ENCODE assay signal across 9 cellular contexts in the genomic region with DNA sequence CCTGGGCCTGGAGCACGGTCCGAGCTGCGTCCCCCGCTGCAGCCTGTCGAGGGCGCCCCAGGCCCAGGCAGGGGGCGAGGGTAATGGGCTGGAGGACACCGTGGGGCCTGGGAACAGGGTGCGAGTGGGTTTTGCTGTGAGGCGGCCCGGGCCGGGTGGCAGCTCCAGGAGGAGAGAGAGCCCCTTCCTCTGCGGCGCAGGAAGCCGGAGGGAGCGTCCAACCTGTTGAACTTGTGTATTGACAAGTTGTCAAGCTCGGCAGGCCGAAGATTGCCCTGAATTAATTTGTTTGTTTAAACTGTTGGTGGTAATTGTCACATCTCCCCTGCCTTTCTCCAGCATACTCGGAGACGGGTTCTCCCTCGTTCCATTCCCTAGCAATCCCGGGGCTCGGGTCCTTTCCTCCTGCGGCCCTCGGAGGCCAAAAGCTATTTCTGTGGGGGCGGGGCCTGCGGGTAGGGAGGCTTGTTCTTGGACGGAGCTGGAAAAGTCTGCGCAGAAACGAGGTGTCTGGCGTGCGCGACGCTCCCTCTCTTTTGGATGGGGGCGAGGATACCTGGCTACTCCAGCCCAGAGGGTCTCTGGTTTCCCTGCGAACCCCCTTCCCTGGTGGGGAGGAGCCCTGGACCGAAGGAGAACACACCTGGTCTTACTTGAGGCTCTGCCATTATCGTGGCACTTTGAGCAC. TPM values are rescaled to one million over a fixed set of nuclear protein-coding genes. Genes with fewer than 3 reads are reported as not detected.
DNase-seq lines count a peak whose midpoint lies in the region; ATAC-seq, FAIRE-seq and TF ChIP-seq lines count a peak whose summit lies in the region.
"Had no signal": no experiment of that assay in that cellular context is flagged by ENCODE, and none has a peak within 500 bp of the region (broad histone marks: within the 10 kb centered on the region; RNA-seq: fewer than 3 reads in every experiment).

No MANE protein-coding gene starts in this region.

- H3K4ac ChIP-seq in mesendoderm (ENCODE audit: low read depth, low read length) = no peak overlapping the region

- H3K18ac ChIP-seq in mesendoderm (ENCODE audit: low read length) = no peak overlapping the region

- intact Hi-C loops in A673 (cut with micrococcal nuclease; ENCODE audit: unreplicated experiment) (no loop called here), ascending aorta (cut with DNase I) (no loop called here)

- no peak overlapping the region for H3K9ac ChIP-seq in mesendoderm (ENCODE audit: low read length)

- H2BK15ac ChIP-seq in mesendoderm (replicated peaks; ENCODE audit: low read depth) = no peak overlapping the region

- no peaks in the 10 kb centered on the region for H3K79me2 ChIP-seq in mesendoderm (ENCODE audit: control insufficient read depth, insufficient read depth, low read length)

- no peak for TF ChIP-seq POLR2A in GM12892 (IDR thresholded peaks at IDR 0.05; ENCODE audit: low read depth, low read length)

- H3K9me3 ChIP-seq in A673 (ENCODE audit: low read depth, low read length, poor library complexity, severe bottlenecking) (no peaks in the 10 kb centered on the region), ascending aorta (no peaks in the 10 kb centered on the region)

- H3K36me3 ChIP-seq in A673 (ENCODE audit: insufficient read depth, low read length, poor library complexity, severe bottlenecking) (no peaks in the 10 kb centered on the region), H7 (replicated peaks; ENCODE audit: control insufficient read depth, insufficient read depth, low read length) (no peaks in the 10 kb centered on the region), ascending aorta (no peaks in the 10 kb centered on the region), mesendoderm (ENCODE audit: control insufficient read depth, insufficient read depth, low read length) (no peaks in the 10 kb centered on the region)

- no peak overlapping the region for H2AK5ac ChIP-seq in mesendoderm (ENCODE audit: low read length)

- peak overlapping the region; percentile 57 for H3K4me2 ChIP-seq in mesendoderm (ENCODE audit: low read length)

- FAIRE-seq in GM12892 (lab: Jason Lieb, UNC) = no peak

- no peak overlapping the region for H3K56ac ChIP-seq in mesendoderm (ENCODE audit: low read length)

- H3K27ac ChIP-seq in A673 (ENCODE audit: low read depth, low read length, poor library complexity, severe bottlenecking) = no peak overlapping the region
- no peak overlapping the region for H3K27ac ChIP-seq in ascending aorta
- H3K27ac ChIP-seq in mesendoderm (ENCODE audit: low read depth, low read length) = no peak overlapping the region
- H3K27ac ChIP-seq: SK-N-MC had no signal

- no peak for ATAC-seq in HG02884 (IDR thresholded peaks at IDR 0.05; ENCODE audit: unreplicated experiment)

- peak; percentile 60 for TF ChIP-seq CTCF in A673 (conservative IDR thresholded peaks at IDR 0.05; ENCODE audit: low read depth, low read length)
- TF ChIP-seq CTCF in ascending aorta (IDR thresholded peaks at IDR 0.05) = no peak

- no peak overlapping the region for H4K5ac ChIP-seq in mesendoderm (ENCODE audit: low read length)

- CTCF ChIA-PET in A673 (lab: Charles Lee) = interaction anchor here (0.6 to 1.2 kb wide), 2 partner anchors 203 to 316 kb away, joined by 3 to 4 read pairs; no protein-coding TSS in a partner anchor

- H3K79me1 ChIP-seq in mesendoderm (ENCODE audit: low read length) = no peaks in the 10 kb centered on the region

- BruUV-seq in A673 (replicated peaks; lab: Mats Ljungman, UMichigan) = no TSS peak

- no CpG with 5 or more reads among the region's 38 CpGs for WGBS in mesendoderm (ENCODE audit: extremely low coverage, insufficient coverage, low lambda C conversion rate)

- no peak overlapping the region for H2BK120ac ChIP-seq in mesendoderm (ENCODE audit: low read depth, low read length)

- H3K23ac ChIP-seq in mesendoderm (ENCODE audit: low read length) = no peak overlapping the region

- POLR2A ChIA-PET in A673 (lab: Charles Lee; ENCODE audit: low non-redundant PET) = no interaction called here

- DNase-seq in A673 (ENCODE audit: low spot score) (no peak), H7 (peak; percentile 84), ascending aorta (ENCODE audit: low spot score in 2 of 2) (peak in 1 of 2 donors; percentile 59), mesendoderm (no peak), NOMO-1 treated with dmso at 0.1 percent for 144 hours (lab: John Stamatoyannopoulos, UW; ENCODE audit: unreplicated experiment) (no peak), GM12892 (ENCODE audit: insufficient read length) (no peak), NCI-H2029 (lab: John Stamatoyannopoulos, UW) (no peak)

- H3K27me3 ChIP-seq in A673 (replicated peaks; ENCODE audit: insufficient read depth, low read depth, low read length, poor library complexity) (peaks cover 97% of the 10 kb centered on the region), H7 (ENCODE audit: control insufficient read depth, insufficient read depth, low read length) (peaks cover 82% of the 10 kb centered on the region), ascending aorta (peaks cover 12% of the 10 kb centered on the region), mesendoderm (ENCODE audit: insufficient read depth, low read length, poor library complexity) (peaks cover 65% of the 10 kb centered on the region)

- H3K4me3 ChIP-seq in A673 (ENCODE audit: low read depth, low read length, poor library complexity, severe bottlenecking) (peak overlapping the region; percentile 8), H7 (ENCODE audit: insufficient read depth, low read depth, low read length) (peak overlapping the region; percentile 31), ascending aorta (peak overlapping the region; percentile 20 to 39), mesendoderm (ENCODE audit: low read length) (no peak overlapping the region)
- H3K4me3 ChIP-seq: SK-N-MC had no signal

- H2BK5ac ChIP-seq in mesendoderm (ENCODE audit: low read length) = no peak overlapping the region

- peaks cover 6% of the 10 kb centered on the region for H3K4me1 ChIP-seq in A673 (ENCODE audit: insufficient read depth, low read length, poor library complexity, severe bottlenecking)
- peaks cover 0 to 4% of the 10 kb centered on the region in 2 donors for H3K4me1 ChIP-seq in ascending aorta
- no peaks in the 10 kb centered on the region for H3K4me1 ChIP-seq in mesendoderm (ENCODE audit: control insufficient read depth, low read depth, low read length)

- no peak overlapping the region for H4K8ac ChIP-seq in mesendoderm (ENCODE audit: low read depth, low read length)

RNA-seq across cellular contexts. Expression of a gene that starts 9.9 kb away (rescaled TPM):
- total RNA-seq in A673 (2021) (not detected in 2 replicates), ascending aorta (not detected)
- total RNA-seq in H7 (2014; rRNA removed; shearing (Covaris generic)) = not detected in 2 replicates
- not detected for polyA plus RNA-seq in mesendoderm (2013, experiment 1 of 2)
- not detected for polyA plus RNA-seq in mesendoderm (2013, experiment 2 of 2)
- polyA plus RNA-seq in GM12892 (2012; ENCODE audit: missing spikeins) = not detected
